20 cellular contexts compared by ENCODE assay signal in the genomic region with DNA sequence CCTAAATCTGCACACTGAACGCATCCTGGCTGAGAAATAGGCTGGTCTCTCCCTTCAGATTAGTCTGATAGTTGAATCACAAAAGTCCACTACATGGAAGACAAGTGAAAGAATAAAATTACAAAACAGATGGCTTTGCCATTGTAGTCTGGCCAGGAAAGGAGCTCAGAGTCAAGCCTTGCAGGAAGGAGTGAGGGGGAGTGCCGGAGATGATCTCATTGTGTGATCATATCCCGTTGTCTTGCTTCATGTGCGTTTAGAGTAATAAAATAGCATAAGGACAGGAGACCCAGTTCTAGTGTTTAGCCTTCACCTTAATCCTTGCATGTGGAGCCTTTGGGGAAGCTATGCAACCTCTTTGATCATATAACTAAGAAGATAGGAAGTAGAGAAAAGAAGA.
A peak's percentile ranks its signal among the peaks of the same experiment; 100 is the strongest.
DNase-seq lines count a peak whose midpoint lies in the region; ATAC-seq and FAIRE-seq lines count a peak whose summit lies in the region.
"Had no signal": no experiment of that assay in that cellular context is flagged by ENCODE, and none has a peak within 500 bp of the region (broad histone marks: within the 10 kb centered on the region; RNA-seq: fewer than 3 reads in every experiment).

No MANE protein-coding gene starts in this region.

- DNase-seq in EL (peak; percentile 12), NCI-H226 (peak; percentile 46), amniotic epithelial cell (ENCODE audit: low read depth) (peak; percentile 1), glomerular visceral epithelial cell (ENCODE audit: extremely low spot score) (peak; percentile 6), DMS114 treated with DMSO at 0.1 percent for 48 hours (lab: John Stamatoyannopoulos, UW; ENCODE audit: unreplicated experiment) (no peak), NCI-H1417 (lab: John Stamatoyannopoulos, UW) (no peak), HTR-8/SVneo (ENCODE audit: insufficient read length, low spot score) (no peak)
- DNase-seq: CD4-positive, alpha-beta memory T cell; HFFc6; MV-4-11; NCI-H1417 treated with DMSO at 0.1 percent for 48 hours; NCI-H187 treated with DMSO at 0.1 percent for 48 hours; NCI-H526; SIG-M5; T-cell had no signal

- FAIRE-seq in HTR-8/SVneo (lab: Jason Lieb, UNC) = no peak
- FAIRE-seq: A549, H54, K562 had no signal

- ATAC-seq in HG03108 (IDR thresholded peaks at IDR 0.05; ENCODE audit: unreplicated experiment) = no peak
- ATAC-seq: A549, K562, SK-N-SH treated with all-trans-retinoic acid at 6 μM for 48 hours, T-cell had no signal

Comparison
In these comparisons a context has a peak if more than half of its experiments do, and no peak if none do; other contexts are left out.
1. DNase-seq: peak in EL (single experiment), NCI-H226 (single experiment), amniotic epithelial cell (single experiment) and glomerular visceral epithelial cell (single experiment); none in DMS114 treated with DMSO at 0.1 percent for 48 hours (single experiment), NCI-H1417 (0 of 3) and HTR-8/SVneo (single experiment).